In the genomic region with DNA sequence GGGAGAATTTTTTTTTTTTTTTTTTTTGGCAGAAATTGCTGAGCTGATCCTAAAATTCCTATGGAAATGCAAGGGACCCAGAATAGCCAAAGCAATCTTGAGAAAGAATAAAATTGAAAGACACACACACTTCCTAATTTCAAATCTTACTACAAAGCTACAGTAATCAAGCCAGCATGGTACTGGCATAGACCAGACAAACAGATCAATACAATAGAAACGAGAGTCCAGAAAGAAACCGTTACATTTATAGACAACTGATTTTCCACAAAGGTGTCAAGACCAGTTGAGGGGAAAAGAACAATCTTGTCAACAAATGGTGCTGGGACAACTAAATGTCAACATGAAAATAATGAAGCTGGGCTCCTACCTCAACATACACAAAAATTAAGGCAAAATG, we compare ENCODE assay signal across 10 cellular contexts.
"Had no signal": no experiment of that assay in that cellular context is flagged by ENCODE, and none has a peak within 500 bp of the region (broad histone marks: within the 10 kb centered on the region; RNA-seq: fewer than 3 reads in every experiment).

No MANE protein-coding gene starts in this region.

- H3K4me1 ChIP-seq: HAP-1 had no signal

- H3K4me3 Mint-ChIP-seq: HFFc6 had no signal

- FAIRE-seq: K562 had no signal

- H3K36me3 ChIP-seq: HAP-1 had no signal

- H3K9me3 ChIP-seq: HAP-1 had no signal

- ATAC-seq: HCT116, K562 had no signal

- H3K9ac ChIP-seq: GM23248 had no signal

- H3K4me3 ChIP-seq: GM23248, HAP-1, K562 had no signal

- DNase-seq: GM23248, GOT3, H7, HFFc6, IMR-90, KG1 had no signal

- H3K27ac Mint-ChIP-seq: HFFc6 had no signal

- H2AFZ ChIP-seq: GM23248 had no signal

- H3K9me3 Mint-ChIP-seq: HFFc6 had no signal

- H3K27ac ChIP-seq: GM23248, HL-60 had no signal
